Comparison of ENCODE assay signal across 19 cellular contexts in the genomic region with DNA sequence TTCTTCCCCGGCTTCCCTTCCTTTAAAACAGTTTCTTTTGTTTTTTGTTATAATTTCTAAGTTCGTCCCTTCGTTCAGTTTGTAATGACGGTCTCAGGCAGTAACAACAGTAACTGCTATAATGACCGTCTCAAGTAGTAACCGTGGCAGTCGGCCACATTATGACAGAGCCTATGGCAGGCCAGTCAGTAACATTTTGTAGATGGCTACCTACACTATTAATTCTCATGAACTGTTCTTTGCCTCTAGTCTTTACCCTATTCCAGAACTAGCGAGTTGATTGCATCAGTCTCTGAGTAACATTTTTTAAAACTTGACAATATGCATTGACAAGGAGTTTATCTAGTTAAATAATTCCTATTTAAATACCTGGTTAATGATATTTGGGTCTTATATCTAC.
"Had no signal": no experiment of that assay in that cellular context is flagged by ENCODE, and none has a peak within 500 bp of the region (broad histone marks: within the 10 kb centered on the region; RNA-seq: fewer than 3 reads in every experiment).

No MANE protein-coding gene starts in this region.

- H3K27ac ChIP-seq: HL-60, KMS-11, RWPE1 had no signal

- H3K4me2 ChIP-seq: KMS-11, SK-N-SH had no signal

- DNase-seq: Kasumi-1, MM.1S, NCI-H1092 treated with DMSO at 0.1 percent for 48 hours, NCI-H1436, NCI-H187 treated with DMSO at 0.1 percent for 48 hours, NCI-H2029 treated with DMSO at 0.1 percent for 48 hours, NCI-H2171 treated with DMSO at 0.1 percent for 48 hours, NCI-H345, NCI-H446 treated with DMSO at 0.1 percent for 48 hours, NCI-H510A treated with DMSO at 0.1 percent for 48 hours, NCI-H526, NCI-H82, SHP77, SK-N-SH, SW 1271 had no signal

- FAIRE-seq: HTR-8/SVneo had no signal

- H3K9ac ChIP-seq: KMS-11, SK-N-SH had no signal

- H3K9me3 ChIP-seq: SK-N-SH had no signal
